Comparison of ENCODE assay signal across 8 cellular contexts in the genomic region with DNA sequence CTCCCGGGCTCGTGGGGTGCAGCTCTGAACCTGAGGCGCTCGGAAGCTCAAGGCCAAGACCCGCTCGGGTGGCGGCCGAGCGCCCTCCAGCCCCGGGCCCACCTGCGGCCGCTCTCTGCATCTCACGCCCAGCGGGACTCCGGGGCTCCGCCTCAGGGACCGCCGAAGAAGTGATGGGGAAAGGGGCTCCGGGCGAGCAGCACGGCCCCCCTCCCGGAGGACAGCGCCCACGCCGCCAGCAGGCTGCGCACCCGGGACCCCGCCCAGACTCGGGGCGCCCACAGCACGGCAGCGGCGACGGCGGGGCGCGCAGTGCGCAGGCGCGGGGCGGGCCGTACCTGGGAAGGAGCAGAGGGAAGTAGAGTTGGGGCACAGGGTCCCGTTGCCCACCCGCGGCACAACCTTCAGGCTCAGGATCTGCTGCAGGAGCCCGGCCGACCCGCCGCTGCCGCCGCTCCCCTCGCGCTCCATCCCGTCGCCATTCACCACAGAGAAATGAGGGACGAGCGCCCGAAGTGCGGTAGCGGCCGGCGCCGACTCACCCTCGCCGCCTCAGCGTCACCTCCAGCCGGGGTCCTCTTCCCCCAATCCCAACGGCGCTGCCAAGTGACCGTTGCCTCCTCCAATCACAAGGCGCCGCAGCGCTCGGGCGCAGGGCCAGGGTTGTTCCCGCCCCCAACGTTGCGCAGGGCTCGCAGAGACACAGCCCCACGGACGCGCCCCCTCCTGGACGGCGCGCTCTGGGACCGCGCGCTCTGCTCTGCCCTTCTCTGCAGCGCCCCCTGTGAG. TPM values are rescaled to one million over a fixed set of nuclear protein-coding genes. Genes with fewer than 3 reads are reported as not detected.
A peak's percentile ranks its signal among the peaks of the same experiment; 100 is the strongest.
DNase-seq lines count a peak whose midpoint lies in the region; ATAC-seq and TF ChIP-seq lines count a peak whose summit lies in the region.

Gene TMEM170A (minus strand): TSS at position 560 of the 789 bp plus-strand sequence. CDS start 89 bp downstream, at position 471.

- peaks cover 51% of the 10 kb centered on the region for H3K79me2 ChIP-seq in DND-41 (ENCODE audit: insufficient read depth, low read length)

- no peaks in the 10 kb centered on the region for H3K9me3 ChIP-seq in DND-41 (ENCODE audit: insufficient read depth, low read length, severe bottlenecking)
- no peaks in the 10 kb centered on the region for H3K9me3 ChIP-seq in mucosa of stomach (ENCODE audit: control insufficient read depth, low read length)

- H3K4me3 ChIP-seq in DND-41 (ENCODE audit: low read depth in 1 of 2, low read length in 2 of 2) = peak within 1 kb of the TSS; percentile 72 to 97
- peak within 1 kb of the TSS; percentile 74 for H3K4me3 ChIP-seq in mucosa of stomach (ENCODE audit: low read length)

- H3K27me3 ChIP-seq in DND-41 (ENCODE audit: insufficient read depth, low read length, poor library complexity) (no peaks in the 10 kb centered on the region), mucosa of stomach (ENCODE audit: control insufficient read depth, insufficient read depth, low read length) (no peaks in the 10 kb centered on the region)

- peaks cover 33% of the 10 kb centered on the region for H3K36me3 Mint-ChIP-seq in activated T-cell treated with anti-CD3 and anti-CD28 coated beads, Interleukin-2, amount 50 U/mL, for 24 hours (ENCODE audit: low read depth)

- peak; percentile 91 for ATAC-seq in DND-41 (ENCODE audit: insufficient read depth, low read depth)
- peak; percentile 94 for ATAC-seq in GM21723 (IDR thresholded peaks at IDR 0.05; ENCODE audit: unreplicated experiment)

- peaks cover 30% of the 10 kb centered on the region for H3K4me1 ChIP-seq in DND-41 (ENCODE audit: insufficient read depth, low read length)
- peaks cover 3% of the 10 kb centered on the region for H3K4me1 ChIP-seq in mucosa of stomach (ENCODE audit: control insufficient read depth, insufficient read depth, low read length)

- H3K9ac ChIP-seq in DND-41 (ENCODE audit: low read depth, low read length) (peak within 1 kb of the TSS; percentile 91), mucosa of stomach (ENCODE audit: low read length) (peak within 1 kb of the TSS; percentile 83)

- peak within 1 kb of the TSS; percentile 91 for H3K4me3 Mint-ChIP-seq in activated T-cell treated with anti-CD3 and anti-CD28 coated beads, Interleukin-2, amount 50 U/mL, for 24 hours

- peak within 1 kb of the TSS; percentile 96 for H2AFZ ChIP-seq in DND-41 (ENCODE audit: low read depth, low read length)

- H3K9me3 Mint-ChIP-seq in activated T-cell treated with anti-CD3 and anti-CD28 coated beads, Interleukin-2, amount 50 U/mL, for 24 hours = no peaks in the 10 kb centered on the region

- peak within 1 kb of the TSS; percentile 86 for H3K4me2 ChIP-seq in DND-41 (ENCODE audit: insufficient read depth, low read length)

- TF ChIP-seq CTCF in DND-41 (IDR thresholded peaks at IDR 0.05; ENCODE audit: borderline replicate concordance, extremely low read depth, low read length, poor library complexity, severe bottlenecking) = peak; percentile 100

- H3K4me1 Mint-ChIP-seq in activated T-cell treated with anti-CD3 and anti-CD28 coated beads, Interleukin-2, amount 50 U/mL, for 24 hours (ENCODE audit: low read depth) = peaks cover 52% of the 10 kb centered on the region

- H3K27me3 Mint-ChIP-seq in activated T-cell treated with anti-CD3 and anti-CD28 coated beads, Interleukin-2, amount 50 U/mL, for 24 hours = no peaks in the 10 kb centered on the region

- peak within 1 kb of the TSS; percentile 96 for H3K27ac Mint-ChIP-seq in activated T-cell treated with anti-CD3 and anti-CD28 coated beads, Interleukin-2, amount 50 U/mL, for 24 hours

- H3K27ac ChIP-seq in DND-41 (ENCODE audit: low read length) = peak within 1 kb of the TSS; percentile 96

- DNase-seq in DND-41 = peak; percentile 98
- DNase-seq in KG1 (lab: John Stamatoyannopoulos, UW) = peak; percentile 97
- DNase-seq in activated T-cell treated with anti-CD3 and anti-CD28 coated beads, Interleukin-2, amount 50 U/mL, for 24 hours = peak; percentile 99
- peak; percentile 98 to 99 for DNase-seq in erythroblast (lab: John Stamatoyannopoulos, UW)
- peak; percentile 96 to 97 for DNase-seq in stimulated activated CD8-positive, alpha-beta memory T cell treated with anti-CD3 and anti-CD28 coated beads, Interleukin-7, amount 100 ng/mL, for 1 hour (ENCODE audit: low read depth in 2 of 2)

- peaks cover 34% of the 10 kb centered on the region for H4K20me1 ChIP-seq in DND-41 (ENCODE audit: insufficient read depth, low read length)

- H3K36me3 ChIP-seq in DND-41 (ENCODE audit: insufficient read depth, low read length) = peaks cover 6% of the 10 kb centered on the region
- H3K36me3 ChIP-seq in mucosa of stomach (ENCODE audit: control insufficient read depth, insufficient read depth, low read length) = no peaks in the 10 kb centered on the region

- TF ChIP-seq POLR2A in erythroblast (IDR thresholded peaks at IDR 0.05; ENCODE audit: low read length) = peak; percentile 94

TF ChIP-seq in PFSK-1, 5 proteins besides CTCF, POLR2A, EP300 and RAD21:
- TF ChIP-seq TAF1 (IDR thresholded peaks at IDR 0.05; ENCODE audit: borderline replicate concordance, insufficient read depth, low read length) (no peak), FOXP2 (optimal IDR thresholded peaks at IDR 0.05; ENCODE audit: borderline replicate concordance, extremely low read depth, extremely low read length, insufficient read depth) (peak; percentile 90), SIN3A (IDR thresholded peaks at IDR 0.05; ENCODE audit: borderline replicate concordance, insufficient read depth, low read length) (no peak), POLR2AphosphoS5 (IDR thresholded peaks at IDR 0.05; ENCODE audit: low read depth, low read length) (peak; percentile 94)
- TF ChIP-seq, protein P1, sequence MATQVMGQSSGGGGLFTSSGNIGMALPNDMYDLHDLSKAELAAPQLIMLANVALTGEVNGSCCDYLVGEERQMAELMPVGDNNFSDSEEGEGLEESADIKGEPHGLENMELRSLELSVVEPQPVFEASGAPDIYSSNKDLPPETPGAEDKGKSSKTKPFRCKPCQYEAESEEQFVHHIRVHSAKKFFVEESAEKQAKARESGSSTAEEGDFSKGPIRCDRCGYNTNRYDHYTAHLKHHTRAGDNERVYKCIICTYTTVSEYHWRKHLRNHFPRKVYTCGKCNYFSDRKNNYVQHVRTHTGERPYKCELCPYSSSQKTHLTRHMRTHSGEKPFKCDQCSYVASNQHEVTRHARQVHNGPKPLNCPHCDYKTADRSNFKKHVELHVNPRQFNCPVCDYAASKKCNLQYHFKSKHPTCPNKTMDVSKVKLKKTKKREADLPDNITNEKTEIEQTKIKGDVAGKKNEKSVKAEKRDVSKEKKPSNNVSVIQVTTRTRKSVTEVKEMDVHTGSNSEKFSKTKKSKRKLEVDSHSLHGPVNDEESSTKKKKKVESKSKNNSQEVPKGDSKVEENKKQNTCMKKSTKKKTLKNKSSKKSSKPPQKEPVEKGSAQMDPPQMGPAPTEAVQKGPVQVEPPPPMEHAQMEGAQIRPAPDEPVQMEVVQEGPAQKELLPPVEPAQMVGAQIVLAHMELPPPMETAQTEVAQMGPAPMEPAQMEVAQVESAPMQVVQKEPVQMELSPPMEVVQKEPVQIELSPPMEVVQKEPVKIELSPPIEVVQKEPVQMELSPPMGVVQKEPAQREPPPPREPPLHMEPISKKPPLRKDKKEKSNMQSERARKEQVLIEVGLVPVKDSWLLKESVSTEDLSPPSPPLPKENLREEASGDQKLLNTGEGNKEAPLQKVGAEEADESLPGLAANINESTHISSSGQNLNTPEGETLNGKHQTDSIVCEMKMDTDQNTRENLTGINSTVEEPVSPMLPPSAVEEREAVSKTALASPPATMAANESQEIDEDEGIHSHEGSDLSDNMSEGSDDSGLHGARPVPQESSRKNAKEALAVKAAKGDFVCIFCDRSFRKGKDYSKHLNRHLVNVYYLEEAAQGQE (IDR thresholded peaks at IDR 0.05; ENCODE audit: insufficient read depth in 1 of 2, low read depth in 2 of 2, low read length in 2 of 2) = 0 out of 4 replicates have a peak, but pooled peaks of 1 of the 2 experiments have one; percentile 15
TF ChIP-seq in PFSK-1: peak in this region for 3.

RNA-seq across cellular contexts. Expression of gene TMEM170A, which starts in this region (rescaled TPM):
- polyA plus RNA-seq in PFSK-1 (2012; ENCODE audit: insufficient read length, low read depth) = 4.8 TPM

Comparison
In these comparisons a context has a peak if more than half of its experiments do, and no peak if none do; other contexts are left out.
1. Peak in every context shown above with its lines: DNase-seq, ATAC-seq, H3K4me3 ChIP-seq and H3K27ac ChIP-seq.